Comparison of ENCODE assay signal across 8 cellular contexts in the genomic region with DNA sequence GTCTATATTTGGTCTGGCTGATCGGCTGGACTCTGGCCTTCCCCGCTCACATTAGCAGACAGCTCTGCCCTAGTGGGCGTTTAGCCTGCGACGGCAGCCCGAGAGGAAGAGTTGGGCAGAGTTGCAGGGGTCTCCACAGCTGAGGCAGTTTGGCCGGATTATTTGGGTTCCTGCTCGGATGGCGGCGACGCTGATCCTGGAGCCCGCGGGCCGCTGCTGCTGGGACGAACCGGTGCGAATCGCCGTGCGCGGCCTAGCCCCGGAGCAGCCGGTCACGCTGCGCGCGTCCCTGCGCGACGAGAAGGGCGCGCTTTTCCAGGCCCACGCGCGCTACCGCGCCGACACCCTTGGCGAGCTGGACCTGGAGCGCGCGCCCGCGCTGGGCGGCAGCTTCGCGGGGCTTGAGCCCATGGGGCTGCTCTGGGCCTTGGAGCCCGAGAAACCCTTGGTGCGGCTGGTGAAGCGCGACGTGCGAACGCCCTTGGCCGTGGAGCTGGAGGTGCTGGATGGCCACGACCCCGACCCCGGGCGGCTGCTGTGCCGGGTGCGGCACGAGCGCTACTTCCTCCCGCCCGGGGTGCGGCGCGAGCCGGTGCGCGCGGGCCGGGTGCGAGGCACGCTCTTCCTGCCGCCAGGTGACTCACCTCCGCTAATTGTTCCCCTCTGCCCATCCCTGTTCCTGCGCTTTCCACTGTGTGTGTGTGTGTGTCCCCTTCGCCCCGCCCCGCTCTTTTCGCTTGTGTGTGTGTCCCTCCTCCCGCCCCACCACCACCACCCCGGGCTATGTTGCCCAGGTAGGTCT. TPM values are rescaled to one million over a fixed set of nuclear protein-coding genes. Genes with fewer than 3 reads are reported as not detected.
DNase-seq lines count a peak whose midpoint lies in the region; ATAC-seq and TF ChIP-seq lines count a peak whose summit lies in the region.
"Not testable (repeated sequence)": the region's sequence is repeated elsewhere in the genome, so short reads cannot be mapped to it uniquely, and the experiment has no call there.

No MANE protein-coding gene starts in this region.

- H3K4me1 Mint-ChIP-seq in activated T-helper 17 cell treated with anti-CD3 and anti-CD28 coated beads, Interleukin-2, amount 50 U/mL, for 72 hours; endodermal cell; nephron progenitor cell; stimulated activated effector memory CD8-positive, alpha-beta T cell treated with anti-CD3 and anti-CD28 coated beads, Interleukin-12 subunit alpha, Interleukin-12 subunit beta, amount 100 ng/mL, for 72 hours: not testable (repeated sequence)

- H3K9me3 ChIP-seq in BLaER1 treated with 17β-estradiol and CSF1 and Interleukin-3, amounts not matched to agents 10 nM and 100 nM (replicated peaks in 1 of 11); endodermal cell (ENCODE audit: control insufficient read depth, low read length); iPS-20b (ENCODE audit: insufficient read depth, low read depth, low read length): not testable (repeated sequence)

- H4K20me1 ChIP-seq in BLaER1 treated with 17β-estradiol and CSF1 and Interleukin-3, amounts not matched to agents 10 nM and 100 nM = not testable (repeated sequence)

- H3K36me3 Mint-ChIP-seq in activated T-helper 17 cell treated with anti-CD3 and anti-CD28 coated beads, Interleukin-2, amount 50 U/mL, for 72 hours (ENCODE audit: low read depth); endodermal cell (ENCODE audit: low read depth); nephron progenitor cell (ENCODE audit: low read depth); stimulated activated effector memory CD8-positive, alpha-beta T cell treated with anti-CD3 and anti-CD28 coated beads, Interleukin-12 subunit alpha, Interleukin-12 subunit beta, amount 100 ng/mL, for 72 hours: not testable (repeated sequence)

- not testable (repeated sequence) for H3K27me3 Mint-ChIP-seq in activated T-helper 17 cell treated with anti-CD3 and anti-CD28 coated beads, Interleukin-2, amount 50 U/mL, for 72 hours; endodermal cell (ENCODE audit: insufficient read depth); nephron progenitor cell (ENCODE audit: low read depth, poor library complexity)

- not testable (repeated sequence) for H3K27ac ChIP-seq in BLaER1 treated with 17β-estradiol and CSF1 and Interleukin-3, amounts not matched to agents 10 nM and 100 nM; endodermal cell (ENCODE audit: low read depth, low read length); iPS-20b (ENCODE audit: low read length)

- ATAC-seq in activated T-helper 17 cell treated with anti-CD3 and anti-CD28 coated beads, Interleukin-2, amount 50 U/mL, for 72 hours (replicated peaks) = not testable (repeated sequence)
- ATAC-seq in stimulated activated effector memory CD8-positive, alpha-beta T cell treated with anti-CD3 and anti-CD28 coated beads, Interleukin-12 subunit alpha, Interleukin-12 subunit beta, amount 100 ng/mL, for 72 hours = peak; percentile 42

- H3K4me2 ChIP-seq in BLaER1 treated with 17β-estradiol and CSF1 and Interleukin-3, amounts not matched to agents 10 nM and 100 nM = peak overlapping the region; percentile 26 to 65 (median 46); a peak in 20 of 22 replicates

- not testable (repeated sequence) for H3K4me1 ChIP-seq in BLaER1 treated with 17β-estradiol and CSF1 and Interleukin-3, amounts not matched to agents 10 nM and 100 nM; endodermal cell (ENCODE audit: control insufficient read depth, insufficient read depth, low read length); iPS-20b (ENCODE audit: insufficient read depth, low read length)

- 11% methylated on average over 43 of the region's 84 CpGs; no CpG with 5 or more reads in 1 of the 2 experiments for WGBS in endodermal cell (ENCODE audit: insufficient coverage in 1 of 2, insufficient read length in 1 of 2), 2 experiments

- DNase-seq in HT-29 (ENCODE audit: low spot score) (peak; percentile 53), RPMI7951 (ENCODE audit: low read depth) (peak; percentile 26), endodermal cell (peak; percentile 84), nephron progenitor cell (peak; percentile 13)
- not testable (repeated sequence) for DNase-seq in stimulated activated effector memory CD8-positive, alpha-beta T cell treated with anti-CD3 and anti-CD28 coated beads, Interleukin-12 subunit alpha, Interleukin-12 subunit beta, amount 100 ng/mL, for 72 hours (ENCODE audit: low spot score in 2 of 2)

- not testable (repeated sequence) for H3K27ac Mint-ChIP-seq in activated T-helper 17 cell treated with anti-CD3 and anti-CD28 coated beads, Interleukin-2, amount 50 U/mL, for 72 hours; nephron progenitor cell; stimulated activated effector memory CD8-positive, alpha-beta T cell treated with anti-CD3 and anti-CD28 coated beads, Interleukin-12 subunit alpha, Interleukin-12 subunit beta, amount 100 ng/mL, for 72 hours
- peak overlapping the region; percentile 66 for H3K27ac Mint-ChIP-seq in endodermal cell

- H3K4me3 ChIP-seq in BLaER1 treated with 17β-estradiol and CSF1 and Interleukin-3, amounts not matched to agents 10 nM and 100 nM = peak overlapping the region in 8 of 10 experiments; percentile 10 to 57 (median 39); a peak in 10 of 20 replicates
- not testable (repeated sequence) for H3K4me3 ChIP-seq in endodermal cell (ENCODE audit: low read length)
- H3K4me3 ChIP-seq in iPS-20b (ENCODE audit: low read length) = peak overlapping the region; percentile 72

- TF ChIP-seq CTCF in endodermal cell (conservative IDR thresholded peaks at IDR 0.05) = peak; percentile 25
- not testable (repeated sequence) for TF ChIP-seq CTCF in nephron progenitor cell (IDR thresholded peaks at IDR 0.05)

- H3K9me3 Mint-ChIP-seq in activated T-helper 17 cell treated with anti-CD3 and anti-CD28 coated beads, Interleukin-2, amount 50 U/mL, for 72 hours; endodermal cell; nephron progenitor cell; stimulated activated effector memory CD8-positive, alpha-beta T cell treated with anti-CD3 and anti-CD28 coated beads, Interleukin-12 subunit alpha, Interleukin-12 subunit beta, amount 100 ng/mL, for 72 hours: not testable (repeated sequence)

- H3K36me3 ChIP-seq in BLaER1 treated with 17β-estradiol and CSF1 and Interleukin-3, amounts not matched to agents 10 nM and 100 nM; endodermal cell (ENCODE audit: control insufficient read depth, insufficient read depth, low read length); iPS-20b (ENCODE audit: insufficient read depth, low read depth, low read length): not testable (repeated sequence)

- peak overlapping the region; percentile 41 for H3K4me3 Mint-ChIP-seq in activated T-helper 17 cell treated with anti-CD3 and anti-CD28 coated beads, Interleukin-2, amount 50 U/mL, for 72 hours
- H3K4me3 Mint-ChIP-seq in endodermal cell (peak overlapping the region; percentile 59), nephron progenitor cell (peak overlapping the region; percentile 76)
- H3K4me3 Mint-ChIP-seq in stimulated activated effector memory CD8-positive, alpha-beta T cell treated with anti-CD3 and anti-CD28 coated beads, Interleukin-12 subunit alpha, Interleukin-12 subunit beta, amount 100 ng/mL, for 72 hours = peak overlapping the region; percentile 42

- peaks cover 19 to 29% (median 28%) of the 10 kb centered on the region in 11 experiments for H3K27me3 ChIP-seq in BLaER1 treated with 17β-estradiol and CSF1 and Interleukin-3, amounts not matched to agents 10 nM and 100 nM
- H3K27me3 ChIP-seq in endodermal cell (ENCODE audit: control insufficient read depth, insufficient read depth, low read length, poor library complexity, severe bottlenecking); iPS-20b (ENCODE audit: insufficient read depth, low read length): not testable (repeated sequence)

- H3K9ac ChIP-seq in BLaER1 treated with 17β-estradiol and CSF1 and Interleukin-3, amounts not matched to agents 10 nM and 100 nM; endodermal cell (ENCODE audit: extremely low read depth, low read length, poor library complexity, severe bottlenecking): not testable (repeated sequence)
- H3K9ac ChIP-seq in iPS-20b (ENCODE audit: low read depth, low read length) = peak overlapping the region; percentile 76; the same call in 1 of the 2 replicates

RNA-seq across cellular contexts. Expression of gene ACOT1, which starts 0.5 kb away (rescaled TPM):
- total RNA-seq in HT-29 (2014; rRNA removed; shearing (Covaris generic)) = 4.0 and 4.1 TPM in 2 replicates
- 4.3 and 5.3 TPM in 2 replicates for total RNA-seq in RPMI7951 (2014; rRNA removed; shearing (Covaris generic))
- total RNA-seq in activated T-helper 17 cell treated with anti-CD3 and anti-CD28 coated beads, Interleukin-2, amount 50 U/mL, for 72 hours = 1 to 10 TPM; 1.3 to 3.6 TPM
- total RNA-seq in endodermal cell = 1 to 10 TPM; 4.2 to 4.4 TPM
- 1.9 TPM for polyA plus RNA-seq in endodermal cell (2013, experiment 1 of 2)
- polyA plus RNA-seq in endodermal cell (2013, experiment 2 of 2) = 3.4 TPM

RNA-seq across cellular contexts. Expression of gene HEATR4, which starts 21.3 kb away (rescaled TPM):
- total RNA-seq in HT-29 (2014; rRNA removed; shearing (Covaris generic)) = 0.10 TPM in 1 of 2 replicates, not detected in the other
- total RNA-seq in RPMI7951 (2014; rRNA removed; shearing (Covaris generic)) = not detected in 2 replicates
- not detected for total RNA-seq in activated T-helper 17 cell treated with anti-CD3 and anti-CD28 coated beads, Interleukin-2, amount 50 U/mL, for 72 hours
- total RNA-seq in endodermal cell = 1 to 10 TPM in 1 of 2 donors, under 1 TPM in 1; 0.46 to 3.2 TPM
- 0.18 TPM for polyA plus RNA-seq in endodermal cell (2013, experiment 1 of 2)
- not detected for polyA plus RNA-seq in endodermal cell (2013, experiment 2 of 2)

RNA-seq across cellular contexts. Expression of gene ACOT2, which starts 31.6 kb away (rescaled TPM):
- total RNA-seq in HT-29 (2014; rRNA removed; shearing (Covaris generic)) = 18.3 and 19.2 TPM in 2 replicates
- 29.9 and 31.9 TPM in 2 replicates for total RNA-seq in RPMI7951 (2014; rRNA removed; shearing (Covaris generic))
- 10 to 100 TPM in 1 of 2 donors, 1 to 10 TPM in 1; 8.4 to 16.3 TPM for total RNA-seq in activated T-helper 17 cell treated with anti-CD3 and anti-CD28 coated beads, Interleukin-2, amount 50 U/mL, for 72 hours
- total RNA-seq in endodermal cell = 10 to 100 TPM in 1 of 2 donors, 1 to 10 TPM in 1; 5.0 to 12.3 TPM
- 13.0 TPM for polyA plus RNA-seq in endodermal cell (2013, experiment 1 of 2)
- polyA plus RNA-seq in endodermal cell (2013, experiment 2 of 2) = 13.5 TPM

RNA-seq across cellular contexts. Expression of gene RIOX1, which starts 46.7 kb away (rescaled TPM):
- 17.9 and 23.3 TPM in 2 replicates for total RNA-seq in HT-29 (2014; rRNA removed; shearing (Covaris generic))
- total RNA-seq in RPMI7951 (2014; rRNA removed; shearing (Covaris generic)) = 7.7 and 9.3 TPM in 2 replicates
- 10 to 100 TPM in 1 of 2 donors, 1 to 10 TPM in 1; 9.2 to 23.3 TPM for total RNA-seq in activated T-helper 17 cell treated with anti-CD3 and anti-CD28 coated beads, Interleukin-2, amount 50 U/mL, for 72 hours
- total RNA-seq in endodermal cell = 10 to 100 TPM; 20.1 to 21.5 TPM
- polyA plus RNA-seq in endodermal cell (2013, experiment 1 of 2) = 13.2 TPM
- polyA plus RNA-seq in endodermal cell (2013, experiment 2 of 2) = 12.3 TPM

RNA-seq across cellular contexts. Expression of gene ACOT4, which starts 54.2 kb away (rescaled TPM):
- total RNA-seq in HT-29 (2014; rRNA removed; shearing (Covaris generic)) = 3.3 and 3.5 TPM in 2 replicates
- total RNA-seq in RPMI7951 (2014; rRNA removed; shearing (Covaris generic)) = 3.0 and 3.6 TPM in 2 replicates
- 1 to 10 TPM; 1.4 to 1.8 TPM for total RNA-seq in activated T-helper 17 cell treated with anti-CD3 and anti-CD28 coated beads, Interleukin-2, amount 50 U/mL, for 72 hours
- total RNA-seq in endodermal cell = 1 to 10 TPM in 1 of 2 donors, under 1 TPM in 1; 0.97 to 2.0 TPM
- polyA plus RNA-seq in endodermal cell (2013, experiment 1 of 2) = 0.28 TPM
- 0.58 TPM for polyA plus RNA-seq in endodermal cell (2013, experiment 2 of 2)
